In the genomic region with DNA sequence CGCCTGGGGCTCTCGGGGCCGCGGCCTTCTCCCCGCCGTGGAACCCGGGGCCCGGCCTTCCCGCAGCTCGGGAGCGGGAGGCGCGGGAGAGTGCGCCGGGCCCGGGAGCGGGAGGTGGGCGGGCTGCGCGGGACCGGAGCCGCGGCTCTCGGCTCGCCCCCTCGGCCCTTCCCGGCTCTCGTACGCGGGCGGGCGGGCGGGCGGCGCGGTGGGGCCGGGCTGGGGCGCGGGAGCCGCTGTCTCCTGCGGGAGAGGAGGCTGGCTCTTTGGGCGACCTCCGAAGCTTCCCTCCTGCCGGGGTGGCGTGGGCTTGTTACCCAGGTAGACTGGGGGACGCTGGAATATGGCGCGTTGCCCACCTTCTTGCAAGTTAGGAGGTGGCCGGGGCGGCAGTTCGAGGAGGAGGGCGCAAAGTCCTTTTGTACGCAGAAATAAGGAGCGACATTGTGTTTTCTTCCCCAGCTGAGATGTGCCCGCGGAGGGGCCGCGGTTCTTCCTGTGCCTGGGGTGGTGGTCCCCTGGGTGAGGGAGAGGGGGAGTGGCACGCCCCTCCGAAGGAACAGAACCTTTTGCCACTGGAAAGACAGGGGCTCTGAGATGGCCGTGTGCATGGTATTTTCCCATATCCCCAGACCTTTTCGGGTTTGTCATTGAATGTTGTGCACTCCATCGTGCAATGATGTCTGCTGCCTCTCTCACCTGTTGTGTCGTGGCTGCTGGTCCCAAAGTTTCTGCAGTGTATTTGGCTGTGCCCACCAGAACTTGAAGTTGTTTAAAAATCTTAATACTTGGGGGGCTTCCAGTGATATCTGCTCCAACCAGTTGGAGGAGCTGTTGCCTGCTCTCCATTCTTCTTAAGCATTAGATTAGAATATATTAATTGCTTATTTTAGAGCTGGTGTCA, we compare ENCODE assay signal across 8 cellular contexts. TPM values are rescaled to one million over a fixed set of nuclear protein-coding genes. Genes with fewer than 3 reads are reported as not detected.
DNase-seq lines count a peak whose midpoint lies in the region; ATAC-seq and TF ChIP-seq lines count a peak whose summit lies in the region.

No MANE protein-coding gene starts in this region.

- H3K4me1 ChIP-seq in cardiac muscle cell (ENCODE audit: low read depth): peaks cover 4% of the 10 kb centered on the region
- H3K4me1 ChIP-seq in parathyroid adenoma: peaks cover 17% of the 10 kb centered on the region

- ATAC-seq in GM18867 (IDR thresholded peaks at IDR 0.05; ENCODE audit: unreplicated experiment) (peak; percentile 17), HG03442 (IDR thresholded peaks at IDR 0.05; ENCODE audit: unreplicated experiment) (peak; percentile 7)
- ATAC-seq in activated naive CD8-positive, alpha-beta T cell treated with anti-CD3 and anti-CD28 coated beads, Interleukin-2, amount 10 ng/mL, durations not matched to agents 7 days and 5 days (ENCODE audit: low read depth): no peak

- peak overlapping the region; percentile 98 for H3K4me3 Mint-ChIP-seq in activated naive CD8-positive, alpha-beta T cell treated with anti-CD3 and anti-CD28 coated beads, Interleukin-2, amount 10 ng/mL, durations not matched to agents 7 days and 5 days

- peaks cover 43% of the 10 kb centered on the region for H3K79me2 ChIP-seq in parathyroid adenoma

- H3K36me3 ChIP-seq in cardiac muscle cell (no peaks in the 10 kb centered on the region), parathyroid adenoma (ENCODE audit: control insufficient read depth, insufficient read depth, low read length) (no peaks in the 10 kb centered on the region)

- peak overlapping the region; percentile 81 for H3K4me3 ChIP-seq in AG04449 (ENCODE audit: low read depth, low read length)
- peak overlapping the region; percentile 64 for H3K4me3 ChIP-seq in cardiac muscle cell
- peak overlapping the region; percentile 81 for H3K4me3 ChIP-seq in parathyroid adenoma (ENCODE audit: low read depth, low read length)

- TF ChIP-seq CTCF in AG04449 (IDR thresholded peaks at IDR 0.05; ENCODE audit: insufficient read depth, low read length, missing control alignments): peak; percentile 53
- TF ChIP-seq CTCF in cardiac muscle cell (IDR thresholded peaks at IDR 0.05; ENCODE audit: low read depth, low read length): peak; percentile 67
- peak; percentile 42 for TF ChIP-seq CTCF in parathyroid adenoma (IDR thresholded peaks at IDR 0.05)

- H3K36me3 Mint-ChIP-seq in activated naive CD8-positive, alpha-beta T cell treated with anti-CD3 and anti-CD28 coated beads, Interleukin-2, amount 10 ng/mL, durations not matched to agents 7 days and 5 days: peaks cover 6% of the 10 kb centered on the region

- H3K9me3 ChIP-seq in cardiac muscle cell (ENCODE audit: low read depth) (no peaks in the 10 kb centered on the region), parathyroid adenoma (ENCODE audit: control insufficient read depth, low read length) (no peaks in the 10 kb centered on the region)

- H3K27me3 ChIP-seq in cardiac muscle cell (no peaks in the 10 kb centered on the region), parathyroid adenoma (ENCODE audit: control insufficient read depth, insufficient read depth, low read length) (no peaks in the 10 kb centered on the region)

- peak overlapping the region; percentile 78 for H3K9ac ChIP-seq in parathyroid adenoma

- peak overlapping the region; percentile 99 for H3K4me2 ChIP-seq in parathyroid adenoma (ENCODE audit: low read length)

- CTCF ChIA-PET in AG04449 (lab: Yijun Ruan, JAX): interaction anchor here (0.6 to 8.7 kb wide), 24 partner anchors 8 to 398 kb away, joined by 3 to 61 read pairs (median 5); no protein-coding TSS in a partner anchor

- POLR2A ChIA-PET in AG04449 (lab: Yijun Ruan, JAX): interaction anchor here (0.8 to 1.3 kb wide), 2 partner anchors 25 to 394 kb away, joined by 3 read pairs; no protein-coding TSS in a partner anchor
- POLR2A ChIA-PET in activated naive CD8-positive, alpha-beta T cell treated with anti-CD3 and anti-CD28 coated beads, Interleukin-2, amount 10 ng/mL, durations not matched to agents 7 days and 5 days (lab: Charles Lee): interaction anchor here (0.6 to 2.2 kb wide), 5 partner anchors 20 to 217 kb away, joined by 3 to 10 read pairs (median 5); no protein-coding TSS in a partner anchor

- H2AFZ ChIP-seq in parathyroid adenoma: peak overlapping the region; percentile 84

- no peaks in the 10 kb centered on the region for H3K27me3 Mint-ChIP-seq in activated naive CD8-positive, alpha-beta T cell treated with anti-CD3 and anti-CD28 coated beads, Interleukin-2, amount 10 ng/mL, durations not matched to agents 7 days and 5 days

- no peaks in the 10 kb centered on the region for H3K9me3 Mint-ChIP-seq in activated naive CD8-positive, alpha-beta T cell treated with anti-CD3 and anti-CD28 coated beads, Interleukin-2, amount 10 ng/mL, durations not matched to agents 7 days and 5 days

- H3K27ac ChIP-seq in cardiac muscle cell (peak overlapping the region; percentile 95), parathyroid adenoma (peak overlapping the region; percentile 71)

- DNase-seq in AG04449 (ENCODE audit: low read depth, low spot score): no peak
- DNase-seq in RPMI8226: peak; percentile 48
- DNase-seq in activated naive CD8-positive, alpha-beta T cell treated with anti-CD3 and anti-CD28 coated beads, Interleukin-2, amount 10 ng/mL, durations not matched to agents 7 days and 5 days: no peak
- DNase-seq in cardiac muscle cell (ENCODE audit: low read depth in 1 of 2, low spot score in 1 of 2): peak; percentile 45 to 51
- no peak for DNase-seq in iPS-NIHi11 (ENCODE audit: low spot score)

- peak overlapping the region; percentile 94 for H3K27ac Mint-ChIP-seq in activated naive CD8-positive, alpha-beta T cell treated with anti-CD3 and anti-CD28 coated beads, Interleukin-2, amount 10 ng/mL, durations not matched to agents 7 days and 5 days

- peaks cover 39% of the 10 kb centered on the region for H3K4me1 Mint-ChIP-seq in activated naive CD8-positive, alpha-beta T cell treated with anti-CD3 and anti-CD28 coated beads, Interleukin-2, amount 10 ng/mL, durations not matched to agents 7 days and 5 days

RNA-seq across cellular contexts. Expression of a gene that starts 0.8 kb away (rescaled TPM):
- total RNA-seq in activated naive CD8-positive, alpha-beta T cell treated with anti-CD3 and anti-CD28 coated beads, Interleukin-2, amount 10 ng/mL, durations not matched to agents 7 days and 5 days: 10 to 100 TPM; 32.5 to 33.6 TPM
- total RNA-seq in cardiac muscle cell: 9.3 and 9.5 TPM in 2 replicates
- 12.3 and 15.3 TPM in 2 replicates for polyA plus RNA-seq in cardiac muscle cell

Comparison
In these comparisons a context has a peak if more than half of its experiments do, and no peak if none do; other contexts are left out.
1. DNase-seq: peak in RPMI8226 (single experiment) and cardiac muscle cell (2 of 2); none in AG04449 (single experiment), activated naive CD8-positive, alpha-beta T cell treated with anti-CD3 and anti-CD28 coated beads, Interleukin-2, amount 10 ng/mL, durations not matched to agents 7 days and 5 days (single experiment) and iPS-NIHi11 (single experiment).
2. Peak in every context shown above with its lines, with median percentiles within 50 percentile points of each other: H3K4me3 ChIP-seq and CTCF ChIP-seq.